In the genomic region with DNA sequence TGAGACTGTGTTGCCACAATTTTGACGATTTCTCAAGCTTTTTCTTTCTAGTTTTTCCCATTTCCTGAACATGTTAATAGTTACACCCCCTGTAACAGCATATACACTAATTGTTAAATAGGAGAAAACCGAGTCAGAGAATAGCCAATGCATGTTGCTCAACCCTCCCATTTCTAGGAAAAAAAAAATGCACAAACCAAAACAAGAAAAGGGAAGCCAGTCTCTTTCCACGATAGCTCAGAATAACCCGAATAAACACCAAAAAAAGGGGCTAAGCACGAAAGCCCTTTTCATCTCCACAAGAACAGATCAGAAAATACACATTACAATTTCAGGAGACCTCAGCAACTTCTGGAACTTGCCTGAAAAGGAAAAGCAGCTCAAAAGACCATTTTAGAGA, we compare ENCODE assay signal across 20 cellular contexts. TPM values are rescaled to one million over a fixed set of nuclear protein-coding genes. Genes with fewer than 3 reads are reported as not detected.
DNase-seq lines count a peak whose midpoint lies in the region; ATAC-seq, FAIRE-seq and TF ChIP-seq lines count a peak whose summit lies in the region.
"Had no signal": no experiment of that assay in that cellular context is flagged by ENCODE, and none has a peak within 500 bp of the region (broad histone marks: within the 10 kb centered on the region; RNA-seq: fewer than 3 reads in every experiment).

No MANE protein-coding gene starts in this region.

- H3K4me3 ChIP-seq in IMR-90 (ENCODE audit: insufficient read depth, low read depth, low read length): no peak overlapping the region
- no peak overlapping the region for H3K4me3 ChIP-seq in astrocyte (ENCODE audit: insufficient read depth, low read depth, low read length)
- H3K4me3 ChIP-seq in gastrocnemius medialis: no peak overlapping the region
- H3K4me3 ChIP-seq: left lung, SK-N-MC, skin epidermis, testis had no signal

- no CpG with 5 or more reads among the region's 5 CpGs for WGBS in IMR-90 (ENCODE audit: extremely low coverage in 2 of 2, insufficient read length in 1 of 2), 2 experiments

- BruUV-seq in IMR-90 (replicated peaks; lab: Mats Ljungman, UMichigan): no TSS peak

- H3K9ac ChIP-seq in IMR-90 (ENCODE audit: low read depth, low read length): no peak overlapping the region
- H3K9ac ChIP-seq in astrocyte (ENCODE audit: low read length): no peak overlapping the region

- no peak overlapping the region for H3K4ac ChIP-seq in IMR-90 (ENCODE audit: low read depth, low read length)

- H3K56ac ChIP-seq in IMR-90 (ENCODE audit: extremely low read depth, insufficient read depth, low read length): no peak overlapping the region

- H3K79me1 ChIP-seq in IMR-90 (ENCODE audit: low read depth in 1 of 2, low read length in 2 of 2): peaks cover 16 to 68% of the 10 kb centered on the region in 2 experiments

- peaks cover 98% of the 10 kb centered on the region for H3K79me2 ChIP-seq in astrocyte (ENCODE audit: insufficient read depth, low read length)

- H2BK15ac ChIP-seq in IMR-90 (ENCODE audit: low read depth, low read length): no peak overlapping the region

- H3K27ac Mint-ChIP-seq in CD14-positive monocyte (peak overlapping the region in 3 of 7 donors; percentile 13 to 82 (median 40)), astrocyte (ENCODE audit: unreplicated experiment) (no peak overlapping the region)
- H3K27ac Mint-ChIP-seq: stimulated activated effector memory CD8-positive, alpha-beta T cell treated with anti-CD3 and anti-CD28 coated beads, Interleukin-12 subunit alpha, Interleukin-12 subunit beta, amount 100 ng/mL, for 72 hours had no signal

- H3K4me2 ChIP-seq in IMR-90 (ENCODE audit: low read depth, low read length) (no peak overlapping the region), astrocyte (ENCODE audit: low read length) (no peak overlapping the region)

- H3K23ac ChIP-seq in IMR-90 (ENCODE audit: low read depth, low read length): peak overlapping the region; percentile 8; the same call in 1 of the 2 replicates

- no peaks in the 10 kb centered on the region for H3K9me3 Mint-ChIP-seq in CD14-positive monocyte
- H3K9me3 Mint-ChIP-seq in astrocyte (ENCODE audit: unreplicated experiment): no peaks in the 10 kb centered on the region
- H3K9me3 Mint-ChIP-seq: neural crest cell; stimulated activated effector memory CD8-positive, alpha-beta T cell treated with anti-CD3 and anti-CD28 coated beads, Interleukin-12 subunit alpha, Interleukin-12 subunit beta, amount 100 ng/mL, for 72 hours had no signal

- H4K20me1 ChIP-seq in IMR-90 (ENCODE audit: insufficient read depth, low read length): peaks cover 96% of the 10 kb centered on the region
- peaks cover 91% of the 10 kb centered on the region for H4K20me1 ChIP-seq in astrocyte (ENCODE audit: insufficient read depth, low read length)

- TF ChIP-seq RAD21 in IMR-90 (IDR thresholded peaks at IDR 0.05; ENCODE audit: low read length): no peak

- H3K4me1 Mint-ChIP-seq in CD14-positive monocyte (peaks cover 76% of the 10 kb centered on the region), astrocyte (ENCODE audit: low read depth, unreplicated experiment) (peaks cover 31% of the 10 kb centered on the region)

- intact Hi-C loops in CD14-positive monocyte (cut with micrococcal nuclease) (loop anchor here in 1 of 2 donors (10.0 kb wide), 1 partner anchor 90 kb away; no protein-coding TSS in a partner anchor), IMR-90 (cut with micrococcal nuclease) (loop anchor here (2.0 kb wide), 1 partner anchor 30 kb away; no protein-coding TSS in a partner anchor), gastrocnemius medialis (cut with DNase I; ENCODE audit: low total_unique reads) (no loop called here)

- H4K91ac ChIP-seq in IMR-90 (ENCODE audit: insufficient read depth, low read depth, low read length): no peak overlapping the region

- H3K36me3 ChIP-seq in IMR-90 (ENCODE audit: control insufficient read depth, insufficient read depth, low read length) (peaks cover 37% of the 10 kb centered on the region), astrocyte (ENCODE audit: insufficient read depth, low read length) (peaks cover 11% of the 10 kb centered on the region), gastrocnemius medialis (peaks cover 0 to 9% of the 10 kb centered on the region in 2 donors)
- H3K36me3 ChIP-seq: left lung had no signal

- no peaks in the 10 kb centered on the region for H3K9me3 ChIP-seq in IMR-90 (ENCODE audit: control insufficient read depth, insufficient read depth, low read length)
- no peaks in the 10 kb centered on the region for H3K9me3 ChIP-seq in astrocyte (ENCODE audit: insufficient read depth, low read depth, low read length)
- H3K9me3 ChIP-seq in gastrocnemius medialis: no peaks in the 10 kb centered on the region
- H3K9me3 ChIP-seq: left lung, testis had no signal

- POLR2A ChIA-PET in IMR-90 (lab: Charles Lee; ENCODE audit: unreplicated experiment) (interaction anchor here (0.6 kb wide), 1 partner anchor 13 kb away, joined by 6 read pairs; no protein-coding TSS in a partner anchor), GM10248 (lab: Yijun Ruan, JAX) (no interaction called here)

- H2BK120ac ChIP-seq in IMR-90 (ENCODE audit: low read depth, low read length): no peak overlapping the region

- H3K27me3 Mint-ChIP-seq in CD14-positive monocyte (ENCODE audit: low read depth in 3 of 3): peaks cover 0 to 1% (median 0%) of the 10 kb centered on the region in 3 donors
- H3K27me3 Mint-ChIP-seq in astrocyte (ENCODE audit: low read depth, unreplicated experiment): no peaks in the 10 kb centered on the region
- H3K27me3 Mint-ChIP-seq: progenitor cell of endocrine pancreas had no signal

- peak overlapping the region; percentile 85 for H2BK5ac ChIP-seq in IMR-90 (ENCODE audit: low read depth, low read length, poor library complexity, severe bottlenecking)

- peaks cover 36% of the 10 kb centered on the region for H3K4me1 ChIP-seq in IMR-90 (ENCODE audit: control insufficient read depth, insufficient read depth, low read length)
- peaks cover 9% of the 10 kb centered on the region for H3K4me1 ChIP-seq in astrocyte (ENCODE audit: insufficient read depth, low read length)
- H3K4me1 ChIP-seq in gastrocnemius medialis: peaks cover 65 to 78% of the 10 kb centered on the region in 2 donors

- H3K36me3 Mint-ChIP-seq in CD14-positive monocyte (peaks cover 28 to 29% of the 10 kb centered on the region in 2 donors), astrocyte (ENCODE audit: low read depth, unreplicated experiment) (peaks cover 17% of the 10 kb centered on the region)

- peaks cover 33% of the 10 kb centered on the region for H3K9me1 ChIP-seq in IMR-90 (ENCODE audit: insufficient read depth, low read length)

- no peak overlapping the region for H2AK9ac ChIP-seq in IMR-90 (replicated peaks; ENCODE audit: low read depth, low read length, poor library complexity)

- CTCF ChIA-PET in IMR-90 (lab: Yijun Ruan, JAX) (interaction anchor here (0.7 to 1.9 kb wide), 2 partner anchors 14 to 23 kb away, joined by 3 to 5 read pairs; no protein-coding TSS in a partner anchor), GM10248 (lab: Yijun Ruan, JAX) (interaction anchor here (1.2 to 2.5 kb wide), 3 partner anchors 9 to 12 kb away, joined by 3 to 10 read pairs (median 9); no protein-coding TSS in a partner anchor)

- TF ChIP-seq CTCF in CD14-positive monocyte (IDR thresholded peaks at IDR 0.05) (no peak), IMR-90 (conservative IDR thresholded peaks at IDR 0.05; ENCODE audit: low read depth, low read length) (no peak), astrocyte (IDR thresholded peaks at IDR 0.05; ENCODE audit: insufficient read depth, low read depth, low read length) (no peak), gastrocnemius medialis (IDR thresholded peaks at IDR 0.05 in 4 of 5, conservative IDR thresholded peaks at IDR 0.05 in 1 of 5) (no peak), GM10248 (IDR thresholded peaks at IDR 0.05; ENCODE audit: control extremely low read depth, extremely low read depth, low read depth, missing control alignments) (no peak)

- H3K27me3 ChIP-seq in IMR-90 (ENCODE audit: control insufficient read depth, insufficient read depth, low read length) (no peaks in the 10 kb centered on the region), astrocyte (ENCODE audit: insufficient read depth, low read length) (no peaks in the 10 kb centered on the region), gastrocnemius medialis (no peaks in the 10 kb centered on the region)
- H3K27me3 ChIP-seq: left lung, testis had no signal

- H2AFZ ChIP-seq in IMR-90 (replicated peaks; ENCODE audit: low read length, poor library complexity) (no peak overlapping the region), astrocyte (ENCODE audit: low read depth, low read length) (no peak overlapping the region)

- dilution Hi-C loops in IMR-90 (cut with HindIII; ENCODE audit: low sequenced_read_pairs, unreplicated experiment): no loop called here

- H3K4me3 Mint-ChIP-seq in CD14-positive monocyte: peak overlapping the region; percentile 11 to 66
- peak overlapping the region; percentile 64 for H3K4me3 Mint-ChIP-seq in astrocyte (ENCODE audit: unreplicated experiment)
- H3K4me3 Mint-ChIP-seq: neural crest cell; stimulated activated effector memory CD8-positive, alpha-beta T cell treated with anti-CD3 and anti-CD28 coated beads, Interleukin-12 subunit alpha, Interleukin-12 subunit beta, amount 100 ng/mL, for 72 hours had no signal

- ATAC-seq in IMR-90 (ENCODE audit: low read depth) (no peak), gastrocnemius medialis (no peak)
- ATAC-seq: left lung; stimulated activated effector memory CD8-positive, alpha-beta T cell treated with anti-CD3 and anti-CD28 coated beads, Interleukin-12 subunit alpha, Interleukin-12 subunit beta, amount 100 ng/mL, for 72 hours had no signal

- FAIRE-seq in astrocyte (lab: Jason Lieb, UNC): no peak
- FAIRE-seq: bronchial epithelial cell had no signal

- TF ChIP-seq POLR2A in IMR-90 (IDR thresholded peaks at IDR 0.05; ENCODE audit: low read depth, low read length): no peak
- no peak for TF ChIP-seq POLR2A in gastrocnemius medialis (IDR thresholded peaks at IDR 0.05)

- no peak for DNase-seq in CD14-positive monocyte (ENCODE audit: low spot score)
- no peak for DNase-seq in IMR-90
- DNase-seq in astrocyte (ENCODE audit: low read depth): no peak
- DNase-seq in gastrocnemius medialis: no peak
- DNase-seq in midbrain (lab: John Stamatoyannopoulos, UW): no peak
- DNase-seq in GM10248 (ENCODE audit: extremely low spot score): no peak
- DNase-seq in islet precursor cell: no peak
- DNase-seq: activated CD4-positive, alpha-beta T cell treated with anti-CD3 and anti-CD28 coated beads, Interleukin-2, amount 50 U/mL, for 48 hours; activated effector memory CD4-positive, alpha-beta T cell treated with anti-CD3 and anti-CD28 coated beads, Interleukin-2, amount 50 U/mL, for 16 hours; left lung; NCI-H2107; stimulated activated CD4-positive, alpha-beta T cell treated with anti-CD3 and anti-CD28 coated beads, Interleukin-2, amount 100 ng/mL, for 24 hours; T-helper 2 cell; testis had no signal

- H3K27ac ChIP-seq in IMR-90 (ENCODE audit: insufficient read depth, low read length): no peak overlapping the region; the same call in 1 of the 2 replicates
- no peak overlapping the region for H3K27ac ChIP-seq in astrocyte (ENCODE audit: low read depth, low read length)
- H3K27ac ChIP-seq in gastrocnemius medialis: peak overlapping the region; percentile 72 to 82 (median 74)
- H3K27ac ChIP-seq: left lung, SK-N-MC, skin epidermis, testis had no signal

- H4K5ac ChIP-seq in IMR-90 (ENCODE audit: low read depth, low read length): no peak overlapping the region

- H2BK20ac ChIP-seq in IMR-90 (ENCODE audit: low read depth, low read length): no peak overlapping the region

- H3K14ac ChIP-seq in IMR-90 (replicated peaks; ENCODE audit: low read depth, low read length): no peak overlapping the region

- H4K8ac ChIP-seq in IMR-90 (ENCODE audit: low read depth in 2 of 2, low read length in 2 of 2): no peak overlapping the region

- no peak overlapping the region for H3K18ac ChIP-seq in IMR-90 (ENCODE audit: low read depth, low read length)

- H2AK5ac ChIP-seq in IMR-90 (ENCODE audit: low read depth, low read length): no peak overlapping the region

- in situ Hi-C loops in IMR-90 (cut with MboI; ENCODE audit: low sequenced_read_pairs) (no loop called here), gastrocnemius medialis (cut with MboI; ENCODE audit: low sequenced_read_pairs in 4 of 4) (no loop called here)

RNA-seq across cellular contexts. Expression of gene LATS2, which starts 16.3 kb away (rescaled TPM):
- polyA plus RNA-seq in CD14-positive monocyte: 1 to 10 TPM in 1 of 2 donors, under 1 TPM in 1; 0.96 to 1.0 TPM
- 12.7 and 16.4 TPM in 2 replicates for total RNA-seq in IMR-90 (2012; rRNA removed)
- 22.4 and 36.9 TPM in 2 replicates for polyA plus RNA-seq in IMR-90 (2012; rRNA removed)
- 18.2 and 24.6 TPM in 2 replicates for polyA plus RNA-seq in IMR-90 (2012; cell fraction: cytosol; rRNA removed)
- polyA plus RNA-seq in IMR-90 (2012; cell fraction: nucleus; rRNA removed; ENCODE audit: low replicate concordance): 41.2 and 51.8 TPM in 2 replicates
- 46.3 and 46.7 TPM in 2 replicates for total RNA-seq in astrocyte
- total RNA-seq in gastrocnemius medialis: 10 to 100 TPM; 11.5 to 34.1 (median 18.8) TPM

Comparison
In these comparisons a context has a peak if more than half of its experiments do, and no peak if none do; other contexts are left out.
1. H3K27ac ChIP-seq: peak in gastrocnemius medialis (4 of 4); none in IMR-90 (single experiment) and astrocyte (single experiment).